Comparison of ENCODE assay signal across 2 cellular contexts in genomic region chr11:74681686-74682651, GRCh38.
TF ChIP-seq lines count a peak whose summit lies in the region.

No MANE protein-coding gene starts in this region.

TF ChIP-seq in A549, 52 proteins besides CTCF, POLR2A, EP300 and RAD21 (continued from another document):
- TF ChIP-seq KDM1A (IDR thresholded peaks at IDR 0.05; ENCODE audit: low read depth) = no peak
- TF ChIP-seq CHD2 (IDR thresholded peaks at IDR 0.05; ENCODE audit: low read length, partially characterized antibody) = no peak
- TF ChIP-seq USF2 (IDR thresholded peaks at IDR 0.05) = no peak
- no peak for TF ChIP-seq HES2 (IDR thresholded peaks at IDR 0.05)
- no peak for TF ChIP-seq JUNB (IDR thresholded peaks at IDR 0.05)
- TF ChIP-seq EHMT2 (IDR thresholded peaks at IDR 0.05; ENCODE audit: low read depth) = no peak
- TF ChIP-seq JUN (IDR thresholded peaks at IDR 0.05) = no peak
- no peak for TF ChIP-seq CEBPB (IDR thresholded peaks at IDR 0.05)
- no peak for TF ChIP-seq REST (IDR thresholded peaks at IDR 0.05)
- no peak for TF ChIP-seq E2F6 (IDR thresholded peaks at IDR 0.05; ENCODE audit: borderline replicate concordance, low read depth)

TF ChIP-seq in IMR-90, 13 proteins besides CTCF, POLR2A, EP300 and RAD21 (continued from another document):
- no peak for TF ChIP-seq ELK1 (IDR thresholded peaks at IDR 0.05; ENCODE audit: borderline replicate concordance, low read depth, low read length)
